6 cellular contexts compared by ENCODE assay signal in the genomic region with DNA sequence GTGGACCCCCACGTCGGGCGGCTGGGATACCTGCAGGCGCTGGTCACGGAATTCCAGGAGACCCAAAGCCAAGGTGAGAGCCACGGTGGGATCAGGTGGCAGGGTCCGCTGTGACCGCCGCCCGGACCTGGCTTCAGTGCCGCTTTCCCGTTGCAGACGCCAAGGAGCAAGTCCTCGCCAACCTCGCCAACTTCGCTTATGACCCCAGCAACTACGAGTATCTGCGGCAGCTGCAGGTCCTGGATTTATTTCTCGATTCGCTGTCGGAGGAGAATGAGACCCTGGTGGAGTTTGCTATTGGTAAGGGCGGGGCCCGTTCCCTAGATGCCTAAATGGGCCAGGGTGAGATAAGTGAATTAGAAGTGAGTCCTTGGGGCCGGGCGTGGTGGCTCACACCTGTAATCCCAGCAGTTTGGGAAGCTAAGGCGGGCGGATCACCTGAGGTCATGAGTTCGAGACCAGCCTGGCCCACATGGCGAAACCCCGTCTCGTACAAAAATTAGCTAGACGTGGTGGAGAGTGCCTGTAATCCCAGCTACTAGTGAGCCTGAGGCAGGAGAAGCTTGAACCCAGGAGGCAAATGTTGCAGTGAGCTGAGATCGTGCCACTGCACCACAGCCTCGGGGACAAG. TPM values are rescaled to one million over a fixed set of nuclear protein-coding genes. Genes with fewer than 3 reads are reported as not detected.
A peak's percentile ranks its signal among the peaks of the same experiment; 100 is the strongest.
DNase-seq lines count a peak whose midpoint lies in the region; TF ChIP-seq lines count a peak whose summit lies in the region.

No MANE protein-coding gene starts in this region.

- peak overlapping the region; percentile 90 for H3K4me3 Mint-ChIP-seq in activated naive CD4-positive, alpha-beta T cell treated with anti-CD3 and anti-CD28 coated beads for 36 hours

- H3K27ac ChIP-seq in skin epidermis, result peak overlapping the region; percentile 47 to 94 (median 84)

- H3K36me3 Mint-ChIP-seq in activated naive CD4-positive, alpha-beta T cell treated with anti-CD3 and anti-CD28 coated beads for 36 hours (ENCODE audit: low read depth), result peaks cover 5% of the 10 kb centered on the region

- peak overlapping the region; percentile 86 for H3K4me3 ChIP-seq in epithelial cell of esophagus (ENCODE audit: low read length)
- H3K4me3 ChIP-seq in skin epidermis, result peak overlapping the region; percentile 56 to 77 (median 73)

- intact Hi-C loops in activated naive CD4-positive, alpha-beta T cell treated with anti-CD3 and anti-CD28 coated beads for 36 hours (cut with micrococcal nuclease), result loop anchor here (1.0 to 10.0 kb wide), 5 partner anchors 62 to 294 kb away; a partner anchor contains a TSS

- H3K9me3 Mint-ChIP-seq in activated naive CD4-positive, alpha-beta T cell treated with anti-CD3 and anti-CD28 coated beads for 36 hours, result no peaks in the 10 kb centered on the region

- no peaks in the 10 kb centered on the region for H3K27me3 Mint-ChIP-seq in activated naive CD4-positive, alpha-beta T cell treated with anti-CD3 and anti-CD28 coated beads for 36 hours (ENCODE audit: low read depth)

- peaks cover 34% of the 10 kb centered on the region for H3K4me1 Mint-ChIP-seq in activated naive CD4-positive, alpha-beta T cell treated with anti-CD3 and anti-CD28 coated beads for 36 hours (ENCODE audit: low read depth)

- CTCF ChIA-PET in activated naive CD4-positive, alpha-beta T cell treated with anti-CD3 and anti-CD28 coated beads for 36 hours (lab: Charles Lee), result interaction anchor here (0.7 to 11.9 kb wide), 7 partner anchors 18 to 471 kb away, joined by 3 to 195 read pairs (median 12); a partner anchor contains a TSS

- peak overlapping the region; percentile 72 for H3K27ac Mint-ChIP-seq in activated naive CD4-positive, alpha-beta T cell treated with anti-CD3 and anti-CD28 coated beads for 36 hours

- peak; percentile 26 for DNase-seq in activated naive CD4-positive, alpha-beta T cell treated with anti-CD3 and anti-CD28 coated beads for 36 hours
- no peak for DNase-seq in activated naive CD4-positive, alpha-beta T cell treated with Interleukin-2 at 50 U/mL for 16 hours
- DNase-seq in epithelial cell of esophagus (ENCODE audit: low read depth) (peak; percentile 34), SKM-1 treated with dmso at 0.1 percent for 144 hours (lab: John Stamatoyannopoulos, UW; ENCODE audit: unreplicated experiment) (no peak), foreskin melanocyte (no peak)

- TF ChIP-seq CTCF in epithelial cell of esophagus (IDR thresholded peaks at IDR 0.05; ENCODE audit: insufficient read depth, low read depth, low read length, missing control alignments), result no peak

RNA-seq across cellular contexts. Expression of a gene that starts 0.7 kb away (rescaled TPM):
- total RNA-seq in activated naive CD4-positive, alpha-beta T cell treated with anti-CD3 and anti-CD28 coated beads for 36 hours, result 1 to 10 TPM; 3.8 to 4.9 TPM

RNA-seq across cellular contexts. Expression of a gene that starts 21.1 kb away (rescaled TPM):
- 10 to 100 TPM; 49.7 to 55.2 TPM for total RNA-seq in activated naive CD4-positive, alpha-beta T cell treated with anti-CD3 and anti-CD28 coated beads for 36 hours

RNA-seq across cellular contexts. Expression of a gene that starts 22.7 kb away (rescaled TPM):
- 1 to 10 TPM; 2.5 to 3.1 TPM for total RNA-seq in activated naive CD4-positive, alpha-beta T cell treated with anti-CD3 and anti-CD28 coated beads for 36 hours

RNA-seq across cellular contexts. Expression of a gene that starts 43.9 kb away (rescaled TPM):
- 100 to 1,000 TPM; 242 to 258 TPM for total RNA-seq in activated naive CD4-positive, alpha-beta T cell treated with anti-CD3 and anti-CD28 coated beads for 36 hours

Comparison
In these comparisons a context has a peak if more than half of its experiments do, and no peak if none do; other contexts are left out.
1. DNase-seq: peak in activated naive CD4-positive, alpha-beta T cell treated with anti-CD3 and anti-CD28 coated beads for 36 hours (single experiment) and epithelial cell of esophagus (single experiment); none in activated naive CD4-positive, alpha-beta T cell treated with Interleukin-2 at 50 U/mL for 16 hours (single experiment), SKM-1 treated with dmso at 0.1 percent for 144 hours (single experiment) and foreskin melanocyte (single experiment).